ENCODE assay signal across 8 cellular contexts in the genomic region with DNA sequence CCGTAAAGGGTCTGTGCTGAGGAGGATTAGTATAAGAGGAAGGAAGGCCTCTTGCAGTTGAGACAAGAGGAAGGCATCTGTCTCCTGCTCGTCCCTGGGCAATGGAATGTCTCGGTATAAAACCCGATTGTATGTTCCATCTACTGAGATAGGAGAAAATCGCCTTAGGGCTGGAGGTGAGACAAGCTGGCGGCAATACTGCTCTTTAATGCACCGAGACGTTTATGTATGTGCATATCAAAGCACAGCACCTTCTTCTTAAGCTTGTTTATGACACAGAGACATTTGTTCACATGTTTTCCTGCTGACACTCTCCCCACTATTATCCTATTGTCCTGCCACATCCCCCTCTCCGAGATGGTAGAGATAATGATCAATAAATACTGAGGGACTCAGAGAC. TPM values are rescaled to one million over a fixed set of nuclear protein-coding genes. Genes with fewer than 3 reads are reported as not detected.
DNase-seq lines count a peak whose midpoint lies in the region; FAIRE-seq and TF ChIP-seq lines count a peak whose summit lies in the region.
"Not testable (repeated sequence)": the region's sequence is repeated elsewhere in the genome, so short reads cannot be mapped to it uniquely, and the experiment has no call there.

No MANE protein-coding gene starts in this region.

- H3K36me3 ChIP-seq in CD8-positive, alpha-beta memory T cell (ENCODE audit: insufficient read depth, low read length); iPS DF 6.9 (ENCODE audit: control insufficient read depth, insufficient read depth, low read length); prostate gland: not testable (repeated sequence)
- H3K36me3 ChIP-seq in WERI-Rb-1: peaks cover 19% of the 10 kb centered on the region
- peaks cover 2 to 24% (median 15%) of the 10 kb centered on the region in 4 experiments; a peak in 7 of 8 replicates for H3K36me3 ChIP-seq in H1 (ENCODE audit: control insufficient read depth in 2 of 4, insufficient read depth in 4 of 4, low read length in 3 of 4)
- H3K36me3 ChIP-seq in iPS-20b (ENCODE audit: insufficient read depth, low read depth, low read length): peaks cover 22% of the 10 kb centered on the region

- H3K9me3 Mint-ChIP-seq in CD8-positive, alpha-beta memory T cell: peaks cover 39 to 85% (median 72%) of the 10 kb centered on the region in 5 donors
- peaks cover 54 to 88% of the 10 kb centered on the region in 2 experiments for H3K9me3 Mint-ChIP-seq in H9
- peaks cover 27% of the 10 kb centered on the region for H3K9me3 Mint-ChIP-seq in neural crest cell

- not testable (repeated sequence) for TF ChIP-seq RAD21 in H1 (IDR thresholded peaks at IDR 0.05 in 1 of 2, conservative IDR thresholded peaks at IDR 0.05 in 1 of 2; ENCODE audit: low read depth in 2 of 2, low read length in 2 of 2)

- not testable (repeated sequence) for H3K4ac ChIP-seq in H9 (ENCODE audit: low read depth, low read length); H1 (replicated peaks; ENCODE audit: insufficient read length, low read depth, low read length)

- H2BK15ac ChIP-seq in H9 (ENCODE audit: low read depth, low read length); H1 (ENCODE audit: low read length): not testable (repeated sequence)

- peak overlapping the region; percentile 73 for H4K5ac ChIP-seq in H9 (ENCODE audit: insufficient read length, low read depth, low read length)
- H4K5ac ChIP-seq in H1 (ENCODE audit: insufficient read length, low read depth, low read length): peak overlapping the region; percentile 7

- not testable (repeated sequence) for H2AFZ ChIP-seq in H9 (ENCODE audit: low read length); H1 (ENCODE audit: low read length)

- peaks cover 14% of the 10 kb centered on the region for H3K4me1 ChIP-seq in CD8-positive, alpha-beta memory T cell (ENCODE audit: insufficient read depth, low read length)
- H3K4me1 ChIP-seq in H9 (ENCODE audit: insufficient read depth, low read length): peaks cover 14% of the 10 kb centered on the region; the same call in 1 of the 2 replicates
- peaks cover 4 to 19% (median 11%) of the 10 kb centered on the region in 4 experiments for H3K4me1 ChIP-seq in H1 (replicated peaks in 1 of 4; ENCODE audit: control insufficient read depth in 3 of 4, insufficient read depth in 4 of 4, low read length in 3 of 4)
- H3K4me1 ChIP-seq in iPS DF 6.9 (ENCODE audit: control insufficient read depth, insufficient read depth, low read length); prostate gland (replicated peaks): not testable (repeated sequence)
- peaks cover 21% of the 10 kb centered on the region for H3K4me1 ChIP-seq in iPS-20b (ENCODE audit: insufficient read depth, low read length)

- H3T11ph ChIP-seq in H9 (ENCODE audit: low read length): not testable (repeated sequence)

- not testable (repeated sequence) for H3K27me3 ChIP-seq in CD8-positive, alpha-beta memory T cell (ENCODE audit: insufficient read depth, low read length, poor library complexity, severe bottlenecking); H9 (ENCODE audit: insufficient read depth, low read length); WERI-Rb-1 (ENCODE audit: insufficient read depth, low read depth, severe bottlenecking); H1 (replicated peaks in 1 of 4; ENCODE audit: control insufficient read depth in 3 of 4, extremely low read depth in 1 of 4, insufficient read depth in 3 of 4, low read length in 3 of 4); iPS DF 6.9 (ENCODE audit: control insufficient read depth, insufficient read depth, low read length); iPS-20b (ENCODE audit: insufficient read depth, low read length); prostate gland (replicated peaks; ENCODE audit: insufficient read depth)

- H3K18ac ChIP-seq in H9 (ENCODE audit: insufficient read length, low read depth, low read length) (peak overlapping the region; percentile 3), H1 (ENCODE audit: extremely low read depth, low read length) (peak overlapping the region; percentile 65; the same call in 1 of the 2 replicates)

- peak overlapping the region; percentile 76 for H3K9ac ChIP-seq in H9 (ENCODE audit: extremely low read depth, insufficient read length, low read length)
- peak overlapping the region in 3 of 4 experiments; percentile 29 to 87 (median 55); a peak in 6 of 7 replicates for H3K9ac ChIP-seq in H1 (replicated peaks in 1 of 4; ENCODE audit: extremely low read depth in 1 of 4, low read depth in 3 of 4, low read length in 3 of 4)
- peak overlapping the region; percentile 98; the same call in 1 of the 2 replicates for H3K9ac ChIP-seq in iPS-20b (ENCODE audit: low read depth, low read length)

- peaks cover 32 to 33% of the 10 kb centered on the region in 2 donors for H3K27me3 Mint-ChIP-seq in CD8-positive, alpha-beta memory T cell
- H3K27me3 Mint-ChIP-seq in H9 (ENCODE audit: low read depth): not testable (repeated sequence)
- peaks cover 25% of the 10 kb centered on the region for H3K27me3 Mint-ChIP-seq in neural crest cell (ENCODE audit: low read depth)

- TF ChIP-seq POLR2A in H1 (IDR thresholded peaks at IDR 0.05; ENCODE audit: control extremely low read depth in 1 of 2, low read depth in 2 of 2, low read length in 2 of 2): peak in 1 of 2 experiments; percentile 52; a peak in 1 of 3 replicates
- not testable (repeated sequence) for TF ChIP-seq POLR2A in prostate gland (IDR thresholded peaks at IDR 0.05)

- not testable (repeated sequence) for H4K20me1 ChIP-seq in H9 (ENCODE audit: control insufficient read depth, insufficient read depth, insufficient read length); H1 (replicated peaks in 1 of 2; ENCODE audit: control insufficient read depth in 1 of 2, insufficient read depth in 2 of 2, low read length in 2 of 2)

- H4K8ac ChIP-seq in H9 (replicated peaks; ENCODE audit: insufficient read length, low read depth, low read length); H1 (ENCODE audit: extremely low read depth, insufficient read depth, low read length): not testable (repeated sequence)

- H2AK5ac ChIP-seq in H9 (ENCODE audit: insufficient read length, low read length): not testable (repeated sequence)
- H2AK5ac ChIP-seq in H1 (ENCODE audit: low read depth, low read length): peak overlapping the region; percentile 93; the same call in 1 of the 2 replicates

- not testable (repeated sequence) for H2BK20ac ChIP-seq in H9 (ENCODE audit: low read depth, low read length, poor library complexity, severe bottlenecking)
- 0 out of 2 replicates have a peak overlapping the region, but pooled peaks have one; percentile 2 for H2BK20ac ChIP-seq in H1 (ENCODE audit: low read length)

- H3K9me3 ChIP-seq in CD8-positive, alpha-beta memory T cell (ENCODE audit: low read length): peaks cover 17% of the 10 kb centered on the region
- H3K9me3 ChIP-seq in H9 (ENCODE audit: control insufficient read depth, low read depth, low read length) (peaks cover 17% of the 10 kb centered on the region), H1 (ENCODE audit: insufficient read depth in 2 of 2, low read depth in 1 of 2, low read length in 1 of 2) (peaks cover 21 to 26% of the 10 kb centered on the region in 2 experiments), iPS-20b (ENCODE audit: insufficient read depth, low read depth, low read length) (peaks cover 36% of the 10 kb centered on the region)
- not testable (repeated sequence) for H3K9me3 ChIP-seq in WERI-Rb-1 (ENCODE audit: severe bottlenecking); iPS DF 6.9 (ENCODE audit: control insufficient read depth, insufficient read depth, low read length); prostate gland

- CTCF ChIA-PET in CD8-positive, alpha-beta memory T cell (lab: Charles Lee); H1 (lab: Charles Lee; ENCODE audit: partially characterized antibody): not testable (repeated sequence)

- peaks cover 23% of the 10 kb centered on the region for H3K23me2 ChIP-seq in H9 (ENCODE audit: insufficient read length, low read depth, low read length, poor library complexity, severe bottlenecking)
- H3K23me2 ChIP-seq in H1 (ENCODE audit: low read depth, low read length): not testable (repeated sequence)

- H3K79me1 ChIP-seq in H9 (ENCODE audit: insufficient read depth, low read depth, low read length, poor library complexity, severe bottlenecking); H1 (ENCODE audit: low read depth, low read length): not testable (repeated sequence)

- H2BK5ac ChIP-seq in H9 (ENCODE audit: insufficient read length, low read length): not testable (repeated sequence)
- H2BK5ac ChIP-seq in H1 (ENCODE audit: low read depth, low read length): peak overlapping the region; percentile 93

- peaks cover 18 to 29% (median 27%) of the 10 kb centered on the region in 3 donors for H3K4me1 Mint-ChIP-seq in CD8-positive, alpha-beta memory T cell
- H3K4me1 Mint-ChIP-seq in H9 (peaks cover 60 to 61% of the 10 kb centered on the region in 2 experiments), neural crest cell (peaks cover 22% of the 10 kb centered on the region)

- H3K4me3 Mint-ChIP-seq in CD8-positive, alpha-beta memory T cell: peak overlapping the region in 5 of 7 donors; percentile 8 to 51 (median 37)
- H3K4me3 Mint-ChIP-seq in H9 (peak overlapping the region; percentile 64 to 98; a peak in 3 of 5 replicates), neural crest cell (peak overlapping the region; percentile 68)

- DNase-seq in CD8-positive, alpha-beta memory T cell; H9; H1 (ENCODE audit: low read depth in 1 of 2, low spot score in 2 of 2); iPS DF 6.9 (ENCODE audit: low read depth, low spot score); neural crest cell (ENCODE audit: low read depth, low spot score); prostate gland (ENCODE audit: low spot score): not testable (repeated sequence)
- DNase-seq in WERI-Rb-1: peak; percentile 55

- not testable (repeated sequence) for H4K91ac ChIP-seq in H9 (ENCODE audit: insufficient read length, low read depth, low read length); H1 (replicated peaks; ENCODE audit: insufficient read length, low read length)

- peaks cover 9 to 65% (median 40%) of the 10 kb centered on the region in 3 donors for H3K36me3 Mint-ChIP-seq in CD8-positive, alpha-beta memory T cell
- H3K36me3 Mint-ChIP-seq in H9 (ENCODE audit: insufficient read depth in 1 of 3, low read depth in 3 of 3) (peaks cover 47 to 58% (median 58%) of the 10 kb centered on the region in 3 experiments), neural crest cell (ENCODE audit: low read depth) (peaks cover 32% of the 10 kb centered on the region)

- WGBS in H9 (ENCODE audit: extremely low coverage, insufficient read length, low lambda C conversion rate): no CpG with 5 or more reads among the region's 9 CpGs
- 19% methylated on average over 9 of the region's 9 CpGs; no CpG with 5 or more reads in 1 of the 2 experiments for WGBS in H1 (ENCODE audit: extremely low coverage in 1 of 2, insufficient coverage in 1 of 2, insufficient read length in 1 of 2, insufficient replicate concordance in 2 of 2, low coverage in 1 of 2, low lambda C conversion rate in 2 of 2, missing lambda C conversion rate in 1 of 2), 2 experiments
- WGBS in iPS DF 6.9 (ENCODE audit: insufficient coverage, insufficient read length): no CpG with 5 or more reads among the region's 9 CpGs
- WGBS in prostate gland: 30% methylated on average over 9 of the region's 9 CpGs

- not testable (repeated sequence) for H2BK120ac ChIP-seq in H9 (ENCODE audit: low read depth, low read length, poor library complexity, severe bottlenecking); H1 (replicated peaks; ENCODE audit: low read depth, low read length)

- H3K56ac ChIP-seq in H9 (ENCODE audit: insufficient read length, low read depth, low read length); H1 (replicated peaks; ENCODE audit: insufficient read length, low read depth, low read length): not testable (repeated sequence)

- POLR2A ChIA-PET in CD8-positive, alpha-beta memory T cell (lab: Charles Lee): not testable (repeated sequence)
- POLR2A ChIA-PET in H1 (lab: Charles Lee; ENCODE audit: partially characterized antibody): interaction anchor here (0.8 to 1.1 kb wide), 5 partner anchors 9 to 105 kb away, joined by 3 to 6 read pairs (median 3); no protein-coding TSS in a partner anchor

- not testable (repeated sequence) for TF ChIP-seq EP300 in H1 (IDR thresholded peaks at IDR 0.05; ENCODE audit: borderline replicate concordance in 1 of 2, low read depth in 2 of 2, low read length in 2 of 2)

- not testable (repeated sequence) for H3K27ac ChIP-seq in CD8-positive, alpha-beta memory T cell (ENCODE audit: low read depth, low read length)
- H3K27ac ChIP-seq in H9 (ENCODE audit: insufficient read length, low read depth, low read length) (peak overlapping the region; percentile 97), WERI-Rb-1 (peak overlapping the region; percentile 93), H1 (ENCODE audit: low read depth, low read length) (peak overlapping the region; percentile 93), iPS DF 6.9 (ENCODE audit: low read length) (peak overlapping the region; percentile 28), iPS-20b (ENCODE audit: low read length) (peak overlapping the region; percentile 62), prostate gland (peak overlapping the region; percentile 91 to 94)

- H3K14ac ChIP-seq in H9 (ENCODE audit: insufficient read depth, low read length): peak overlapping the region; percentile 7; the same call in 1 of the 2 replicates
- H3K14ac ChIP-seq in H1 (ENCODE audit: insufficient read length): not testable (repeated sequence)

- peak overlapping the region; percentile 97 for H3K4me2 ChIP-seq in H9 (ENCODE audit: insufficient read depth, insufficient read length, low read length)
- peak overlapping the region; percentile 82 to 94 for H3K4me2 ChIP-seq in H1 (ENCODE audit: insufficient read depth in 1 of 2, low read depth in 2 of 2, low read length in 2 of 2)

- intact Hi-C loops in prostate gland (cut with DNase I): not testable (repeated sequence)

- H3K79me2 ChIP-seq in H9 (ENCODE audit: insufficient read depth, low read length) (peaks cover 34% of the 10 kb centered on the region), H1 (ENCODE audit: control insufficient read depth in 1 of 2, insufficient read depth in 2 of 2, low read length in 2 of 2) (peaks cover 35 to 39% of the 10 kb centered on the region in 2 experiments)

- not testable (repeated sequence) for FAIRE-seq in H1 (lab: Jason Lieb, UNC)

- not testable (repeated sequence) for TF ChIP-seq CTCF in H9 (conservative IDR thresholded peaks at IDR 0.05); WERI-Rb-1 (IDR thresholded peaks at IDR 0.05; ENCODE audit: low read depth, low read length); H1 (IDR thresholded peaks at IDR 0.05; ENCODE audit: control extremely low read depth in 1 of 3, insufficient read depth in 1 of 3, low read depth in 1 of 3, low read length in 3 of 3); neural crest cell (conservative IDR thresholded peaks at IDR 0.05); prostate gland (IDR thresholded peaks at IDR 0.05)

- H3K27ac Mint-ChIP-seq in CD8-positive, alpha-beta memory T cell: peak overlapping the region in 1 of 8 donors; percentile 57
- peak overlapping the region; percentile 89 to 99 (median 93); a peak in 6 of 7 replicates for H3K27ac Mint-ChIP-seq in H9
- not testable (repeated sequence) for H3K27ac Mint-ChIP-seq in neural crest cell (ENCODE audit: unreplicated experiment)

- H3K23ac ChIP-seq in H9 (ENCODE audit: insufficient read length, low read depth, low read length); H1 (ENCODE audit: insufficient read length): not testable (repeated sequence)

- H3K4me3 ChIP-seq in CD8-positive, alpha-beta memory T cell (ENCODE audit: low read length); prostate gland: not testable (repeated sequence)
- H3K4me3 ChIP-seq in WERI-Rb-1 (ENCODE audit: low read depth, low read length) (peak overlapping the region; percentile 33), H1 (ENCODE audit: extremely low read depth in 1 of 4, insufficient read depth in 2 of 4, low read depth in 3 of 4, low read length in 4 of 4) (peak overlapping the region; percentile 34 to 93 (median 39); a peak in 7 of 8 replicates), iPS DF 6.9 (ENCODE audit: low read length) (peak overlapping the region; percentile 14; the same call in 1 of the 2 replicates), iPS-20b (ENCODE audit: low read length) (peak overlapping the region; percentile 93; the same call in 1 of the 2 replicates)

- H2BK12ac ChIP-seq in H9 (ENCODE audit: insufficient read length, low read depth, low read length): not testable (repeated sequence)
- peak overlapping the region; percentile 94; the same call in 1 of the 2 replicates for H2BK12ac ChIP-seq in H1 (ENCODE audit: low read depth, low read length)

RNA-seq across cellular contexts. Expression of gene ZNF649, which starts 1.3 kb away (rescaled TPM):
- 10 to 100 TPM; 12.3 to 13.5 TPM for total RNA-seq in CD8-positive, alpha-beta memory T cell
- 7.2 TPM for polyA plus RNA-seq in CD8-positive, alpha-beta memory T cell
- total RNA-seq in H9 (2021) (147 and 148 TPM in 2 replicates), neural crest cell (33.7 TPM in 2 replicates), prostate gland (10 to 100 TPM; 26.5 to 33.5 TPM)
- total RNA-seq in H1 (2021; fragmentation: NEBNext Ultra II Directional; extraction: Animal tissue kit (Norgen Biotek cat#: 25700)): 44.0 and 51.7 TPM in 2 replicates
- polyA plus RNA-seq in H1 (2011; rRNA removed): 13.3 and 24.7 TPM in 2 replicates
- polyA plus RNA-seq in H1 (2011; cell fraction: cytosol; rRNA removed): 27.3 TPM
- polyA plus RNA-seq in H1 (2011; cell fraction: nucleus; rRNA removed): 21.6 TPM
- polyA plus RNA-seq in H1 (2012, experiment 1 of 2): 38.3 to 62.2 TPM (median 44.1 TPM) in 4 replicates
- 4.4 TPM for polyA plus RNA-seq in H1 (2012, experiment 2 of 2)
- polyA plus RNA-seq in H1 (2013, experiment 1 of 2): 41.7 TPM
- 39.4 TPM for polyA plus RNA-seq in H1 (2013, experiment 2 of 2)
- 82.5 and 117 TPM in 2 replicates for polyA minus RNA-seq in H1 (2011; rRNA and poly(A)+ RNA removed)
- polyA minus RNA-seq in H1 (2011; cell fraction: cytosol; rRNA and poly(A)+ RNA removed): 38.3 TPM
- polyA minus RNA-seq in H1 (2011; cell fraction: nucleus; rRNA and poly(A)+ RNA removed): 103 TPM

RNA-seq across cellular contexts. Expression of gene ZNF577, which starts 18.4 kb away (rescaled TPM):
- total RNA-seq in CD8-positive, alpha-beta memory T cell: 1 to 10 TPM; 4.6 to 4.8 TPM
- 5.2 TPM for polyA plus RNA-seq in CD8-positive, alpha-beta memory T cell
- total RNA-seq in H9 (2021) (39.4 and 42.1 TPM in 2 replicates), neural crest cell (15.7 and 20.4 TPM in 2 replicates), prostate gland (10 to 100 TPM; 23.8 to 78.2 TPM)
- 14.9 and 19.3 TPM in 2 replicates for total RNA-seq in H1 (2021; fragmentation: NEBNext Ultra II Directional; extraction: Animal tissue kit (Norgen Biotek cat#: 25700))
- 11.5 and 13.8 TPM in 2 replicates for polyA plus RNA-seq in H1 (2011; rRNA removed)
- 21.6 TPM for polyA plus RNA-seq in H1 (2011; cell fraction: cytosol; rRNA removed)
- polyA plus RNA-seq in H1 (2011; cell fraction: nucleus; rRNA removed): 23.1 TPM
- 15.0 to 18.5 TPM (median 16.5 TPM) in 4 replicates for polyA plus RNA-seq in H1 (2012, experiment 1 of 2)
- 0.88 TPM for polyA plus RNA-seq in H1 (2012, experiment 2 of 2)
- polyA plus RNA-seq in H1 (2013, experiment 1 of 2): 15.2 TPM
- 14.5 TPM for polyA plus RNA-seq in H1 (2013, experiment 2 of 2)
- polyA minus RNA-seq in H1 (2011; rRNA and poly(A)+ RNA removed): 28.3 and 31.1 TPM in 2 replicates
- 8.8 TPM for polyA minus RNA-seq in H1 (2011; cell fraction: cytosol; rRNA and poly(A)+ RNA removed)
- polyA minus RNA-seq in H1 (2011; cell fraction: nucleus; rRNA and poly(A)+ RNA removed): 69.6 TPM

RNA-seq across cellular contexts. Expression of gene ZNF613, which starts 21.2 kb away (rescaled TPM):
- 1 to 10 TPM; 3.5 to 4.6 TPM for total RNA-seq in CD8-positive, alpha-beta memory T cell
- polyA plus RNA-seq in CD8-positive, alpha-beta memory T cell: 3.5 TPM
- total RNA-seq in H9 (2021) (20.6 and 22.8 TPM in 2 replicates), neural crest cell (6.3 and 8.7 TPM in 2 replicates), prostate gland (10 to 100 TPM; 15.4 to 17.0 TPM)
- total RNA-seq in H1 (2021; fragmentation: NEBNext Ultra II Directional; extraction: Animal tissue kit (Norgen Biotek cat#: 25700)): 7.5 and 14.2 TPM in 2 replicates
- polyA plus RNA-seq in H1 (2011; rRNA removed): 3.8 and 4.7 TPM in 2 replicates
- 8.4 TPM for polyA plus RNA-seq in H1 (2011; cell fraction: cytosol; rRNA removed)
- polyA plus RNA-seq in H1 (2011; cell fraction: nucleus; rRNA removed): 9.5 TPM
- polyA plus RNA-seq in H1 (2012, experiment 1 of 2): 10.5 to 14.7 TPM (median 12.8 TPM) in 4 replicates
- polyA plus RNA-seq in H1 (2012, experiment 2 of 2): 0.68 TPM
- polyA plus RNA-seq in H1 (2013, experiment 1 of 2): 6.5 TPM
- polyA plus RNA-seq in H1 (2013, experiment 2 of 2): 5.7 TPM
- polyA minus RNA-seq in H1 (2011; rRNA and poly(A)+ RNA removed): 27.6 and 32.7 TPM in 2 replicates
- 17.5 TPM for polyA minus RNA-seq in H1 (2011; cell fraction: cytosol; rRNA and poly(A)+ RNA removed)
- 36.0 TPM for polyA minus RNA-seq in H1 (2011; cell fraction: nucleus; rRNA and poly(A)+ RNA removed)
